ENCODE assay signal across 2 cellular contexts in genomic region chr7:23469150-23469960, GRCh38.
TF ChIP-seq lines count a peak whose summit lies in the region.

No MANE protein-coding gene starts in this region.

TF ChIP-seq in PFSK-1, 5 proteins besides CTCF, POLR2A, EP300 and RAD21:
- TF ChIP-seq, protein P1, sequence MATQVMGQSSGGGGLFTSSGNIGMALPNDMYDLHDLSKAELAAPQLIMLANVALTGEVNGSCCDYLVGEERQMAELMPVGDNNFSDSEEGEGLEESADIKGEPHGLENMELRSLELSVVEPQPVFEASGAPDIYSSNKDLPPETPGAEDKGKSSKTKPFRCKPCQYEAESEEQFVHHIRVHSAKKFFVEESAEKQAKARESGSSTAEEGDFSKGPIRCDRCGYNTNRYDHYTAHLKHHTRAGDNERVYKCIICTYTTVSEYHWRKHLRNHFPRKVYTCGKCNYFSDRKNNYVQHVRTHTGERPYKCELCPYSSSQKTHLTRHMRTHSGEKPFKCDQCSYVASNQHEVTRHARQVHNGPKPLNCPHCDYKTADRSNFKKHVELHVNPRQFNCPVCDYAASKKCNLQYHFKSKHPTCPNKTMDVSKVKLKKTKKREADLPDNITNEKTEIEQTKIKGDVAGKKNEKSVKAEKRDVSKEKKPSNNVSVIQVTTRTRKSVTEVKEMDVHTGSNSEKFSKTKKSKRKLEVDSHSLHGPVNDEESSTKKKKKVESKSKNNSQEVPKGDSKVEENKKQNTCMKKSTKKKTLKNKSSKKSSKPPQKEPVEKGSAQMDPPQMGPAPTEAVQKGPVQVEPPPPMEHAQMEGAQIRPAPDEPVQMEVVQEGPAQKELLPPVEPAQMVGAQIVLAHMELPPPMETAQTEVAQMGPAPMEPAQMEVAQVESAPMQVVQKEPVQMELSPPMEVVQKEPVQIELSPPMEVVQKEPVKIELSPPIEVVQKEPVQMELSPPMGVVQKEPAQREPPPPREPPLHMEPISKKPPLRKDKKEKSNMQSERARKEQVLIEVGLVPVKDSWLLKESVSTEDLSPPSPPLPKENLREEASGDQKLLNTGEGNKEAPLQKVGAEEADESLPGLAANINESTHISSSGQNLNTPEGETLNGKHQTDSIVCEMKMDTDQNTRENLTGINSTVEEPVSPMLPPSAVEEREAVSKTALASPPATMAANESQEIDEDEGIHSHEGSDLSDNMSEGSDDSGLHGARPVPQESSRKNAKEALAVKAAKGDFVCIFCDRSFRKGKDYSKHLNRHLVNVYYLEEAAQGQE (IDR thresholded peaks at IDR 0.05; ENCODE audit: insufficient read depth in 1 of 2, low read depth in 2 of 2, low read length in 2 of 2) = no peak
- 0 out of 2 replicates have a peak, but pooled peaks have one; percentile 9 for TF ChIP-seq SIN3A (IDR thresholded peaks at IDR 0.05; ENCODE audit: borderline replicate concordance, insufficient read depth, low read length)

TF ChIP-seq in HepG2, 621 proteins besides CTCF, POLR2A, EP300 and RAD21 (continued from another document and continues in another):
- TF ChIP-seq, protein P2, sequence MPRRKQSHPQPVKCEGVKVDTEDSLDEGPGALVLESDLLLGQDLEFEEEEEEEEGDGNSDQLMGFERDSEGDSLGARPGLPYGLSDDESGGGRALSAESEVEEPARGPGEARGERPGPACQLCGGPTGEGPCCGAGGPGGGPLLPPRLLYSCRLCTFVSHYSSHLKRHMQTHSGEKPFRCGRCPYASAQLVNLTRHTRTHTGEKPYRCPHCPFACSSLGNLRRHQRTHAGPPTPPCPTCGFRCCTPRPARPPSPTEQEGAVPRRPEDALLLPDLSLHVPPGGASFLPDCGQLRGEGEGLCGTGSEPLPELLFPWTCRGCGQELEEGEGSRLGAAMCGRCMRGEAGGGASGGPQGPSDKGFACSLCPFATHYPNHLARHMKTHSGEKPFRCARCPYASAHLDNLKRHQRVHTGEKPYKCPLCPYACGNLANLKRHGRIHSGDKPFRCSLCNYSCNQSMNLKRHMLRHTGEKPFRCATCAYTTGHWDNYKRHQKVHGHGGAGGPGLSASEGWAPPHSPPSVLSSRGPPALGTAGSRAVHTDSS (CRISPR knock-in tag; conservative IDR thresholded peaks at IDR 0.05) = no peak
- TF ChIP-seq SP4 (CRISPR knock-in tag; IDR thresholded peaks at IDR 0.05) (no peak), SSRP1 (CRISPR knock-in tag; IDR thresholded peaks at IDR 0.05) (no peak), REXO4 (CRISPR knock-in tag; IDR thresholded peaks at IDR 0.05; ENCODE audit: borderline replicate concordance) (no peak), NFIB (CRISPR knock-in tag; IDR thresholded peaks at IDR 0.05; ENCODE audit: borderline replicate concordance) (no peak), TBX2 (CRISPR knock-in tag; IDR thresholded peaks at IDR 0.05; ENCODE audit: borderline replicate concordance) (no peak), ZNF710 (CRISPR knock-in tag; IDR thresholded peaks at IDR 0.05; ENCODE audit: borderline replicate concordance) (no peak; the same call in 1 of the 2 replicates), ZNF841 (CRISPR knock-in tag; IDR thresholded peaks at IDR 0.05; ENCODE audit: borderline replicate concordance) (no peak), ZNF343 (CRISPR knock-in tag; IDR thresholded peaks at IDR 0.05) (no peak), ZNF160 (CRISPR knock-in tag; IDR thresholded peaks at IDR 0.05) (no peak), NFKB2 (CRISPR knock-in tag; IDR thresholded peaks at IDR 0.05; ENCODE audit: borderline replicate concordance) (no peak), PRMT3 (CRISPR knock-in tag; IDR thresholded peaks at IDR 0.05; ENCODE audit: borderline replicate concordance, low read depth) (no peak), KDM2A (CRISPR knock-in tag; IDR thresholded peaks at IDR 0.05; ENCODE audit: borderline replicate concordance, low read depth) (no peak), FOXK2 (IDR thresholded peaks at IDR 0.05) (no peak), CENPX (CRISPR knock-in tag; IDR thresholded peaks at IDR 0.05) (no peak), TEAD3 (CRISPR knock-in tag; optimal IDR thresholded peaks at IDR 0.05; ENCODE audit: borderline replicate concordance) (no peak), ZFP37 (CRISPR knock-in tag; IDR thresholded peaks at IDR 0.05; ENCODE audit: borderline replicate concordance) (no peak), KMT2A (CRISPR knock-in tag; IDR thresholded peaks at IDR 0.05) (peak; percentile 39; the same call in 1 of the 2 replicates), ZBTB33 (CRISPR knock-in tag; IDR thresholded peaks at IDR 0.05) (no peak), ZNF567 (CRISPR knock-in tag; IDR thresholded peaks at IDR 0.05; ENCODE audit: borderline replicate concordance) (no peak), HNRNPK (IDR thresholded peaks at IDR 0.05; ENCODE audit: low read depth, low read length, poor library complexity, severe bottlenecking) (peak; percentile 25), ZNF253 (CRISPR knock-in tag; IDR thresholded peaks at IDR 0.05; ENCODE audit: borderline replicate concordance) (no peak), ZNF354B (CRISPR knock-in tag; IDR thresholded peaks at IDR 0.05) (no peak), ZNF780A (CRISPR knock-in tag; IDR thresholded peaks at IDR 0.05) (no peak), ZSCAN25 (CRISPR knock-in tag; IDR thresholded peaks at IDR 0.05) (peak; percentile 65; the same call in 1 of the 2 replicates), ZNF235 (CRISPR knock-in tag; IDR thresholded peaks at IDR 0.05; ENCODE audit: borderline replicate concordance) (0 out of 2 replicates have a peak, but pooled peaks have one; percentile 45), ZNF138 (CRISPR knock-in tag; IDR thresholded peaks at IDR 0.05; ENCODE audit: low read depth) (no peak), ZNF614 (CRISPR knock-in tag; IDR thresholded peaks at IDR 0.05; ENCODE audit: borderline replicate concordance) (no peak), SRSF1 (optimal IDR thresholded peaks at IDR 0.05; ENCODE audit: low read depth, low read length) (no peak), ZNF816 (CRISPR knock-in tag; IDR thresholded peaks at IDR 0.05; ENCODE audit: borderline replicate concordance) (no peak), ZBTB34 (CRISPR knock-in tag; IDR thresholded peaks at IDR 0.05) (no peak), FOXO1 (CRISPR knock-in tag; IDR thresholded peaks at IDR 0.05) (no peak), RFX3 (CRISPR knock-in tag; IDR thresholded peaks at IDR 0.05) (no peak)
- TF ChIP-seq, protein P3, sequence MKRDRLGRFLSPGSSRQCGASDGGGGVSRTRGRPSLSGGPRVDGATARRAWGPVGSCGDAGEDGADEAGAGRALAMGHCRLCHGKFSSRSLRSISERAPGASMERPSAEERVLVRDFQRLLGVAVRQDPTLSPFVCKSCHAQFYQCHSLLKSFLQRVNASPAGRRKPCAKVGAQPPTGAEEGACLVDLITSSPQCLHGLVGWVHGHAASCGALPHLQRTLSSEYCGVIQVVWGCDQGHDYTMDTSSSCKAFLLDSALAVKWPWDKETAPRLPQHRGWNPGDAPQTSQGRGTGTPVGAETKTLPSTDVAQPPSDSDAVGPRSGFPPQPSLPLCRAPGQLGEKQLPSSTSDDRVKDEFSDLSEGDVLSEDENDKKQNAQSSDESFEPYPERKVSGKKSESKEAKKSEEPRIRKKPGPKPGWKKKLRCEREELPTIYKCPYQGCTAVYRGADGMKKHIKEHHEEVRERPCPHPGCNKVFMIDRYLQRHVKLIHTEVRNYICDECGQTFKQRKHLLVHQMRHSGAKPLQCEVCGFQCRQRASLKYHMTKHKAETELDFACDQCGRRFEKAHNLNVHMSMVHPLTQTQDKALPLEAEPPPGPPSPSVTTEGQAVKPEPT (CRISPR knock-in tag; IDR thresholded peaks at IDR 0.05; ENCODE audit: low read depth) = no peak
- TF ChIP-seq, protein P4, sequence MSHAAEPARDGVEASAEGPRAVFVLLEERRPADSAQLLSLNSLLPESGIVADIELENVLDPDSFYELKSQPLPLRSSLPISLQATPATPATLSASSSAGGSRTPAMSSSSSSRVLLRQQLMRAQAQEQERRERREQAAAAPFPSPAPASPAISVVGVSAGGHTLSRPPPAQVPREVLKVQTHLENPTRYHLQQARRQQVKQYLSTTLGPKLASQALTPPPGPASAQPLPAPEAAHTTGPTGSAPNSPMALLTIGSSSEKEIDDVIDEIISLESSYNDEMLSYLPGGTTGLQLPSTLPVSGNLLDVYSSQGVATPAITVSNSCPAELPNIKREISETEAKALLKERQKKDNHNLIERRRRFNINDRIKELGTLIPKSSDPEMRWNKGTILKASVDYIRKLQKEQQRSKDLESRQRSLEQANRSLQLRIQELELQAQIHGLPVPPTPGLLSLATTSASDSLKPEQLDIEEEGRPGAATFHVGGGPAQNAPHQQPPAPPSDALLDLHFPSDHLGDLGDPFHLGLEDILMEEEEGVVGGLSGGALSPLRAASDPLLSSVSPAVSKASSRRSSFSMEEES (CRISPR knock-in tag; IDR thresholded peaks at IDR 0.05) = no peak
- TF ChIP-seq, protein P5, sequence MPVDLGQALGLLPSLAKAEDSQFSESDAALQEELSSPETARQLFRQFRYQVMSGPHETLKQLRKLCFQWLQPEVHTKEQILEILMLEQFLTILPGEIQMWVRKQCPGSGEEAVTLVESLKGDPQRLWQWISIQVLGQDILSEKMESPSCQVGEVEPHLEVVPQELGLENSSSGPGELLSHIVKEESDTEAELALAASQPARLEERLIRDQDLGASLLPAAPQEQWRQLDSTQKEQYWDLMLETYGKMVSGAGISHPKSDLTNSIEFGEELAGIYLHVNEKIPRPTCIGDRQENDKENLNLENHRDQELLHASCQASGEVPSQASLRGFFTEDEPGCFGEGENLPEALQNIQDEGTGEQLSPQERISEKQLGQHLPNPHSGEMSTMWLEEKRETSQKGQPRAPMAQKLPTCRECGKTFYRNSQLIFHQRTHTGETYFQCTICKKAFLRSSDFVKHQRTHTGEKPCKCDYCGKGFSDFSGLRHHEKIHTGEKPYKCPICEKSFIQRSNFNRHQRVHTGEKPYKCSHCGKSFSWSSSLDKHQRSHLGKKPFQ (CRISPR knock-in tag; IDR thresholded peaks at IDR 0.05; ENCODE audit: insufficient replicate concordance) = no peak
- TF ChIP-seq, protein P6, sequence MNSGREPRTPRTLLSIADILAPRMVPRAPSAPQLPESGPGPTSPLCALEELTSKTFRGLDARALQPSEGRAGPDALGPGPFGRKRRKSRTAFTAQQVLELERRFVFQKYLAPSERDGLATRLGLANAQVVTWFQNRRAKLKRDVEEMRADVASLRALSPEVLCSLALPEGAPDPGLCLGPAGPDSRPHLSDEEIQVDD (CRISPR knock-in tag; IDR thresholded peaks at IDR 0.05; ENCODE audit: borderline replicate concordance) = no peak; the same call in 1 of the 2 replicates
- TF ChIP-seq, protein P7, sequence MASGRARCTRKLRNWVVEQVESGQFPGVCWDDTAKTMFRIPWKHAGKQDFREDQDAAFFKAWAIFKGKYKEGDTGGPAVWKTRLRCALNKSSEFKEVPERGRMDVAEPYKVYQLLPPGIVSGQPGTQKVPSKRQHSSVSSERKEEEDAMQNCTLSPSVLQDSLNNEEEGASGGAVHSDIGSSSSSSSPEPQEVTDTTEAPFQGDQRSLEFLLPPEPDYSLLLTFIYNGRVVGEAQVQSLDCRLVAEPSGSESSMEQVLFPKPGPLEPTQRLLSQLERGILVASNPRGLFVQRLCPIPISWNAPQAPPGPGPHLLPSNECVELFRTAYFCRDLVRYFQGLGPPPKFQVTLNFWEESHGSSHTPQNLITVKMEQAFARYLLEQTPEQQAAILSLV (CRISPR knock-in tag; IDR thresholded peaks at IDR 0.05; ENCODE audit: borderline replicate concordance) = peak; percentile 44; the same call in 1 of the 2 replicates
